Comparison of ENCODE assay signal across 1 cellular context in genomic region chr4:67522851-67523671, GRCh38.
A peak's percentile ranks its signal among the peaks of the same experiment; 100 is the strongest.
TF ChIP-seq lines count a peak whose summit lies in the region.

No MANE protein-coding gene starts in this region.

TF ChIP-seq in K562, 482 proteins besides CTCF, POLR2A, EP300 and RAD21 (continued from another document and continues in another):
- TF ChIP-seq SNAPC5 (CRISPR knock-in tag; IDR thresholded peaks at IDR 0.05) (no peak), TAF1 (IDR thresholded peaks at IDR 0.05; ENCODE audit: control insufficient read depth, extremely low read depth, insufficient read depth, low read length, severe bottlenecking) (no peak), ZBTB17 (CRISPR knock-in tag; IDR thresholded peaks at IDR 0.05) (no peak), MCM7 (IDR thresholded peaks at IDR 0.05) (no peak), ZNF75A (CRISPR knock-in tag; IDR thresholded peaks at IDR 0.05) (no peak), ZNF316 (IDR thresholded peaks at IDR 0.05) (peak; percentile 91), CCNT2 (IDR thresholded peaks at IDR 0.05; ENCODE audit: borderline replicate concordance, extremely low read depth, insufficient read length, low read depth, low read length) (peak; percentile 54), CHD7 (IDR thresholded peaks at IDR 0.05; ENCODE audit: low read depth, low read length) (no peak), GTF2B (IDR thresholded peaks at IDR 0.05; ENCODE audit: extremely low read depth, insufficient read length) (no peak), TRIM24 (IDR thresholded peaks at IDR 0.05) (peak in 1 of 2 experiments; percentile 79; a peak in 2 of 4 replicates), TAF7 (tag; IDR thresholded peaks at IDR 0.05) (no peak), EP400 (IDR thresholded peaks at IDR 0.05) (peak; percentile 83), ZNF277 (CRISPR knock-in tag; IDR thresholded peaks at IDR 0.05; ENCODE audit: borderline replicate concordance) (no peak), SPI1 (IDR thresholded peaks at IDR 0.05; ENCODE audit: borderline replicate concordance, low read depth, low read length) (no peak), ARNT (IDR thresholded peaks at IDR 0.05) (peak in 1 of 2 experiments; percentile 81; a peak in 1 of 4 replicates), PHB (CRISPR knock-in tag; IDR thresholded peaks at IDR 0.05) (no peak), SIN3A (IDR thresholded peaks at IDR 0.05; ENCODE audit: borderline replicate concordance in 2 of 2, control insufficient read depth in 1 of 2, low read depth in 2 of 2, low read length in 2 of 2) (no peak), MTA2 (IDR thresholded peaks at IDR 0.05; ENCODE audit: low read depth) (no peak), SRSF3 (IDR thresholded peaks at IDR 0.05; ENCODE audit: insufficient read depth, low read length) (no peak), RUNX1 (IDR thresholded peaks at IDR 0.05; ENCODE audit: low read depth) (no peak), MCM3 (IDR thresholded peaks at IDR 0.05) (no peak), CBFA2T3 (IDR thresholded peaks at IDR 0.05) (peak; percentile 89), ZNF77 (CRISPR knock-in tag; IDR thresholded peaks at IDR 0.05) (no peak), ELK1 (CRISPR knock-in tag; IDR thresholded peaks at IDR 0.05) (no peak), PKNOX1 (IDR thresholded peaks at IDR 0.05) (peak; percentile 83), MAZ (CRISPR knock-in tag; conservative IDR thresholded peaks at IDR 0.05 in 1 of 2, IDR thresholded peaks at IDR 0.05 in 1 of 2) (no peak), ASH1L (IDR thresholded peaks at IDR 0.05; ENCODE audit: borderline replicate concordance, low read depth, partially characterized antibody) (no peak), CBX3 (IDR thresholded peaks at IDR 0.05; ENCODE audit: borderline replicate concordance in 1 of 2, low read length in 2 of 2) (0 out of 3 replicates have a peak, but pooled peaks of 1 of the 2 experiments have one; percentile 17), SMARCE1 (IDR thresholded peaks at IDR 0.05) (peak; percentile 92), ZNF24 (IDR thresholded peaks at IDR 0.05) (peak; percentile 33; the same call in 1 of the 2 replicates), TAL1 (IDR thresholded peaks at IDR 0.05) (peak; percentile 45; the same call in 1 of the 2 replicates), PHF20 (IDR thresholded peaks at IDR 0.05; ENCODE audit: partially characterized antibody) (no peak), SIN3B (IDR thresholded peaks at IDR 0.05; ENCODE audit: low read depth) (no peak), POLR2AphosphoS2 (IDR thresholded peaks at IDR 0.05; ENCODE audit: low read length) (no peak), ZNF165 (CRISPR knock-in tag; IDR thresholded peaks at IDR 0.05; ENCODE audit: borderline replicate concordance) (no peak), NR2C1 (IDR thresholded peaks at IDR 0.05) (no peak), NR2C1 (tag; IDR thresholded peaks at IDR 0.05) (no peak), SREBF1 (IDR thresholded peaks at IDR 0.05; ENCODE audit: borderline replicate concordance, low read depth, low read length) (no peak), SETDB1 (IDR thresholded peaks at IDR 0.05; ENCODE audit: low read length) (no peak), BCOR (IDR thresholded peaks at IDR 0.05) (no peak), DPF2 (IDR thresholded peaks at IDR 0.05) (peak; percentile 96), CUX1 (CRISPR knock-in tag; IDR thresholded peaks at IDR 0.05) (no peak), SRF (CRISPR knock-in tag; IDR thresholded peaks at IDR 0.05) (no peak), ZNF197 (CRISPR knock-in tag; IDR thresholded peaks at IDR 0.05; ENCODE audit: low read depth) (no peak)
